In genomic region chr21:46421756-46422555, GRCh38 we compare ENCODE assay signal across 13 cellular contexts.
"Had no signal": no experiment of that assay in that cellular context is flagged by ENCODE, and none has a peak within 500 bp of the region (broad histone marks: within the 10 kb centered on the region; RNA-seq: fewer than 3 reads in every experiment).

No MANE protein-coding gene starts in this region.

- H3K4me1 Mint-ChIP-seq: memory B cell had no signal

- H3K27me3 ChIP-seq: ascending aorta, esophagus muscularis mucosa, stomach had no signal

- H3K9me3 ChIP-seq: ascending aorta, esophagus muscularis mucosa, stomach had no signal

- H3K27me3 Mint-ChIP-seq: activated B cell treated with CpG ODN at 0.5 μM for 24 hours; activated naive CD8-positive, alpha-beta T cell treated with anti-CD3 and anti-CD28 coated beads, Interleukin-2, amount 10 ng/mL, durations not matched to agents 7 days and 5 days; memory B cell; T-helper 17 cell had no signal

- H3K4me3 Mint-ChIP-seq: activated B cell treated with CpG ODN at 0.5 μM for 24 hours; activated naive CD8-positive, alpha-beta T cell treated with anti-CD3 and anti-CD28 coated beads, Interleukin-2, amount 10 ng/mL, durations not matched to agents 7 days and 5 days; memory B cell; nephron had no signal

- H3K27ac Mint-ChIP-seq: activated B cell treated with CpG ODN at 0.5 μM for 24 hours; activated naive CD8-positive, alpha-beta T cell treated with anti-CD3 and anti-CD28 coated beads, Interleukin-2, amount 10 ng/mL, durations not matched to agents 7 days and 5 days; memory B cell; nephron; T-helper 17 cell had no signal

- DNase-seq: activated B cell treated with CpG ODN at 0.5 μM for 24 hours; activated CD4-positive, alpha-beta T cell treated with anti-CD3 and anti-CD28 coated beads, Interleukin-2, amount 50 U/mL, for 1 hour; activated gamma-delta T cell; activated naive CD8-positive, alpha-beta T cell treated with anti-CD3 and anti-CD28 coated beads, Interleukin-2, amount 10 ng/mL, durations not matched to agents 7 days and 5 days; activated T-cell treated with anti-CD3 and anti-CD28 coated beads, Interleukin-2, amount 50 U/mL, for 1 hour; stimulated activated CD4-positive, alpha-beta T cell treated with anti-CD3 and anti-CD28 coated beads, Interleukin-15, amount 100 ng/mL, for 24 hours; stimulated activated CD4-positive, alpha-beta T cell treated with anti-CD3 and anti-CD28 coated beads, Interleukin-4, amount 100 ng/mL, for 24 hours; stomach; T-helper 17 cell had no signal

- H3K4me3 ChIP-seq: ascending aorta, esophagus muscularis mucosa, stomach had no signal

- H3K9me3 Mint-ChIP-seq: activated B cell treated with CpG ODN at 0.5 μM for 24 hours; activated naive CD8-positive, alpha-beta T cell treated with anti-CD3 and anti-CD28 coated beads, Interleukin-2, amount 10 ng/mL, durations not matched to agents 7 days and 5 days; memory B cell; nephron had no signal

- H3K4me1 ChIP-seq: ascending aorta, esophagus muscularis mucosa, stomach had no signal

- H3K27ac ChIP-seq: ascending aorta, esophagus muscularis mucosa, stomach had no signal

- ATAC-seq: T-helper 17 cell had no signal
